ENCODE assay signal across 1 cellular context in genomic region chr9:127734747-127735529, GRCh38.
TF ChIP-seq lines count a peak whose summit lies in the region.

TSS of gene TOR2A (minus strand) at chr9:127735294. CDS start at chr9:127735270, 24 bp downstream.

TF ChIP-seq in HepG2, 621 proteins besides CTCF, POLR2A, EP300 and RAD21 (continued from another document and continues in another):
- no peak for TF ChIP-seq KLF15 (CRISPR knock-in tag; IDR thresholded peaks at IDR 0.05; ENCODE audit: borderline replicate concordance)
- TF ChIP-seq ZNF446 (CRISPR knock-in tag; IDR thresholded peaks at IDR 0.05): no peak
- TF ChIP-seq U2AF2 (IDR thresholded peaks at IDR 0.05; ENCODE audit: low read depth, low read length): 0 out of 2 replicates have a peak, but pooled peaks have one; percentile 70
- TF ChIP-seq SMARCC2 (IDR thresholded peaks at IDR 0.05): no peak
- peak; percentile 30; the same call in 1 of the 2 replicates for TF ChIP-seq MNT (IDR thresholded peaks at IDR 0.05)
- no peak for TF ChIP-seq ZNF367 (CRISPR knock-in tag; IDR thresholded peaks at IDR 0.05; ENCODE audit: borderline replicate concordance)
- no peak for TF ChIP-seq ZSCAN12 (CRISPR knock-in tag; IDR thresholded peaks at IDR 0.05)
- peak; percentile 67; the same call in 1 of the 2 replicates for TF ChIP-seq PHF20 (CRISPR knock-in tag; IDR thresholded peaks at IDR 0.05)
- peak; percentile 63 for TF ChIP-seq IKZF4 (CRISPR knock-in tag; IDR thresholded peaks at IDR 0.05; ENCODE audit: borderline replicate concordance, low read depth, not compliant biosample characterization)
- 0 out of 2 replicates have a peak, but pooled peaks have one; percentile 57 for TF ChIP-seq KDM3A (CRISPR knock-in tag; IDR thresholded peaks at IDR 0.05; ENCODE audit: low read depth)
- TF ChIP-seq GFI1 (CRISPR knock-in tag; IDR thresholded peaks at IDR 0.05; ENCODE audit: borderline replicate concordance): 0 out of 2 replicates have a peak, but pooled peaks have one; percentile 19
- TF ChIP-seq GRHL1 (CRISPR knock-in tag; conservative IDR thresholded peaks at IDR 0.05): no peak
- no peak for TF ChIP-seq ZSCAN9 (CRISPR knock-in tag; IDR thresholded peaks at IDR 0.05; ENCODE audit: borderline replicate concordance)
- no peak for TF ChIP-seq MTF1 (CRISPR knock-in tag; IDR thresholded peaks at IDR 0.05)
- TF ChIP-seq ZFP37 (CRISPR knock-in tag; IDR thresholded peaks at IDR 0.05; ENCODE audit: borderline replicate concordance): no peak
- no peak for TF ChIP-seq ZNF878 (CRISPR knock-in tag; IDR thresholded peaks at IDR 0.05)
- TF ChIP-seq, protein P1, sequence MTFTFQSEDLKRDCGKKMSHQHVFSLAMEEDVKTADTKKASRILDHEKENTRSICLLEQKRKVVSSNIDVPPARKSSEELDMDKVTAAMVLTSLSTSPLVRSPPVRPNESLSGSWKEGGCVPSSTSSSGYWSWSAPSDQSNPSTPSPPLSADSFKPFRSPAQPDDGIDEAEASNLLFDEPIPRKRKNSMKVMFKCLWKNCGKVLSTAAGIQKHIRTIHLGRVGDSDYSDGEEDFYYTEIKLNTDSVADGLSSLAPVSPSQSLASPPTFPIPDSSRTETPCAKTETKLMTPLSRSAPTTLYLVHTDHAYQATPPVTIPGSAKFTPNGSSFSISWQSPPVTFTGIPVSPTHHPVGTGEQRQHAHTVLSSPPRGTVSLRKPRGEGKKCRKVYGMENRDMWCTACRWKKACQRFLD (CRISPR knock-in tag; IDR thresholded peaks at IDR 0.05; ENCODE audit: borderline replicate concordance): peak; percentile 49; the same call in 1 of the 2 replicates
- TF ChIP-seq ZNF713 (CRISPR knock-in tag; IDR thresholded peaks at IDR 0.05): 0 out of 2 replicates have a peak, but pooled peaks have one; percentile 65
- no peak for TF ChIP-seq WIZ (CRISPR knock-in tag; IDR thresholded peaks at IDR 0.05)
- TF ChIP-seq, protein P2, sequence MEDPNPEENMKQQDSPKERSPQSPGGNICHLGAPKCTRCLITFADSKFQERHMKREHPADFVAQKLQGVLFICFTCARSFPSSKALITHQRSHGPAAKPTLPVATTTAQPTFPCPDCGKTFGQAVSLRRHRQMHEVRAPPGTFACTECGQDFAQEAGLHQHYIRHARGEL (CRISPR knock-in tag; IDR thresholded peaks at IDR 0.05): no peak
- no peak for TF ChIP-seq MED13 (CRISPR knock-in tag; IDR thresholded peaks at IDR 0.05)
- TF ChIP-seq THYN1 (CRISPR knock-in tag; IDR thresholded peaks at IDR 0.05; ENCODE audit: borderline replicate concordance, low read depth): no peak
- TF ChIP-seq, protein P3, sequence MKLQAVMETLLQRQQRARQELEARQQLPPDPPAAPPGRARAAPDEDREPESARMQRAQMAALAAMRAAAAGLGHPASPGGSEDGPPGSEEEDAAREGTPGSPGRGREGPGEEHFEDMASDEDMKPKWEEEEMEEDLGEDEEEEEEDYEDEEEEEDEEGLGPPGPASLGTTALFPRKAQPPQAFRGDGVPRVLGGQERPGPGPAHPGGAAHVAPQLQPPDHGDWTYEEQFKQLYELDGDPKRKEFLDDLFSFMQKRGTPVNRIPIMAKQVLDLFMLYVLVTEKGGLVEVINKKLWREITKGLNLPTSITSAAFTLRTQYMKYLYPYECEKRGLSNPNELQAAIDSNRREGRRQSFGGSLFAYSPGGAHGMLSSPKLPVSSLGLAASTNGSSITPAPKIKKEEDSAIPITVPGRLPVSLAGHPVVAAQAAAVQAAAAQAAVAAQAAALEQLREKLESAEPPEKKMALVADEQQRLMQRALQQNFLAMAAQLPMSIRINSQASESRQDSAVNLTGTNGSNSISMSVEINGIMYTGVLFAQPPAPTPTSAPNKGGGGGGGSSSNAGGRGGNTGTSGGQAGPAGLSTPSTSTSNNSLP (IDR thresholded peaks at IDR 0.05; ENCODE audit: low read depth, low read length): no peak
- 0 out of 2 replicates have a peak, but pooled peaks have one; percentile 20 for TF ChIP-seq ZNF513 (CRISPR knock-in tag; conservative IDR thresholded peaks at IDR 0.05)
- TF ChIP-seq ZNF546 (CRISPR knock-in tag; conservative IDR thresholded peaks at IDR 0.05): peak; percentile 74; the same call in 1 of the 2 replicates
- no peak; the same call in 1 of the 2 replicates for TF ChIP-seq NFE2L1 (CRISPR knock-in tag; IDR thresholded peaks at IDR 0.05; ENCODE audit: borderline replicate concordance)
- 0 out of 2 replicates have a peak, but pooled peaks have one; percentile 17 for TF ChIP-seq ZNF749 (CRISPR knock-in tag; IDR thresholded peaks at IDR 0.05; ENCODE audit: borderline replicate concordance)
- peak; percentile 26; the same call in 1 of the 2 replicates for TF ChIP-seq SMYD3 (CRISPR knock-in tag; IDR thresholded peaks at IDR 0.05)
- TF ChIP-seq PHB2 (IDR thresholded peaks at IDR 0.05; ENCODE audit: partially characterized antibody): no peak
- TF ChIP-seq CHD4 (IDR thresholded peaks at IDR 0.05; ENCODE audit: borderline replicate concordance, low read length): no peak
- TF ChIP-seq, protein P4, sequence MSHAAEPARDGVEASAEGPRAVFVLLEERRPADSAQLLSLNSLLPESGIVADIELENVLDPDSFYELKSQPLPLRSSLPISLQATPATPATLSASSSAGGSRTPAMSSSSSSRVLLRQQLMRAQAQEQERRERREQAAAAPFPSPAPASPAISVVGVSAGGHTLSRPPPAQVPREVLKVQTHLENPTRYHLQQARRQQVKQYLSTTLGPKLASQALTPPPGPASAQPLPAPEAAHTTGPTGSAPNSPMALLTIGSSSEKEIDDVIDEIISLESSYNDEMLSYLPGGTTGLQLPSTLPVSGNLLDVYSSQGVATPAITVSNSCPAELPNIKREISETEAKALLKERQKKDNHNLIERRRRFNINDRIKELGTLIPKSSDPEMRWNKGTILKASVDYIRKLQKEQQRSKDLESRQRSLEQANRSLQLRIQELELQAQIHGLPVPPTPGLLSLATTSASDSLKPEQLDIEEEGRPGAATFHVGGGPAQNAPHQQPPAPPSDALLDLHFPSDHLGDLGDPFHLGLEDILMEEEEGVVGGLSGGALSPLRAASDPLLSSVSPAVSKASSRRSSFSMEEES (CRISPR knock-in tag; IDR thresholded peaks at IDR 0.05): peak; percentile 32; the same call in 1 of the 2 replicates
- TF ChIP-seq JDP2 (CRISPR knock-in tag; IDR thresholded peaks at IDR 0.05; ENCODE audit: borderline replicate concordance): no peak
- TF ChIP-seq NFIC (IDR thresholded peaks at IDR 0.05; ENCODE audit: low read length): no peak
- TF ChIP-seq GLMP (CRISPR knock-in tag; IDR thresholded peaks at IDR 0.05; ENCODE audit: borderline replicate concordance): no peak
- TF ChIP-seq KAT2B (IDR thresholded peaks at IDR 0.05; ENCODE audit: borderline replicate concordance, low read depth, low read length): 0 out of 2 replicates have a peak, but pooled peaks have one; percentile 4
- TF ChIP-seq SP140L (CRISPR knock-in tag; IDR thresholded peaks at IDR 0.05; ENCODE audit: borderline replicate concordance): no peak
- no peak for TF ChIP-seq RELA (CRISPR knock-in tag; IDR thresholded peaks at IDR 0.05)
- no peak for TF ChIP-seq ZNF251 (CRISPR knock-in tag; IDR thresholded peaks at IDR 0.05)
- peak; percentile 74 for TF ChIP-seq CREM (IDR thresholded peaks at IDR 0.05)
- TF ChIP-seq CREM (CRISPR knock-in tag; IDR thresholded peaks at IDR 0.05): no peak
- TF ChIP-seq YEATS4 (CRISPR knock-in tag; IDR thresholded peaks at IDR 0.05; ENCODE audit: borderline replicate concordance): peak; percentile 89
- no peak for TF ChIP-seq ZNF326 (CRISPR knock-in tag; IDR thresholded peaks at IDR 0.05; ENCODE audit: borderline replicate concordance)
- TF ChIP-seq ZBTB3 (CRISPR knock-in tag; IDR thresholded peaks at IDR 0.05; ENCODE audit: borderline replicate concordance, low read depth): peak; percentile 91; the same call in 1 of the 2 replicates
- no peak for TF ChIP-seq ATF4 (CRISPR knock-in tag; IDR thresholded peaks at IDR 0.05)
- no peak for TF ChIP-seq FIP1L1 (IDR thresholded peaks at IDR 0.05; ENCODE audit: borderline replicate concordance, insufficient read depth, low read depth, low read length)
- TF ChIP-seq RFX5 (IDR thresholded peaks at IDR 0.05; ENCODE audit: low read depth, low read length): peak; percentile 95
- no peak for TF ChIP-seq ZNF441 (CRISPR knock-in tag; IDR thresholded peaks at IDR 0.05; ENCODE audit: borderline replicate concordance)
- TF ChIP-seq ZNF678 (CRISPR knock-in tag; IDR thresholded peaks at IDR 0.05): peak; percentile 91
- TF ChIP-seq ZNF784 (CRISPR knock-in tag; IDR thresholded peaks at IDR 0.05; ENCODE audit: borderline replicate concordance): no peak
- TF ChIP-seq FLYWCH1 (CRISPR knock-in tag; IDR thresholded peaks at IDR 0.05): no peak
- no peak for TF ChIP-seq ZNF33B (CRISPR knock-in tag; IDR thresholded peaks at IDR 0.05)
- TF ChIP-seq FOSL1 (CRISPR knock-in tag; IDR thresholded peaks at IDR 0.05; ENCODE audit: borderline replicate concordance): no peak
- no peak for TF ChIP-seq TCF7L2 (IDR thresholded peaks at IDR 0.05; ENCODE audit: low read depth, low read length)
- peak; percentile 94 for TF ChIP-seq ZNF761 (CRISPR knock-in tag; conservative IDR thresholded peaks at IDR 0.05)
- TF ChIP-seq PAWR (CRISPR knock-in tag; IDR thresholded peaks at IDR 0.05; ENCODE audit: borderline replicate concordance): peak; percentile 95; the same call in 1 of the 2 replicates
- TF ChIP-seq SRSF1 (optimal IDR thresholded peaks at IDR 0.05; ENCODE audit: low read depth, low read length): no peak
- TF ChIP-seq, protein P5, sequence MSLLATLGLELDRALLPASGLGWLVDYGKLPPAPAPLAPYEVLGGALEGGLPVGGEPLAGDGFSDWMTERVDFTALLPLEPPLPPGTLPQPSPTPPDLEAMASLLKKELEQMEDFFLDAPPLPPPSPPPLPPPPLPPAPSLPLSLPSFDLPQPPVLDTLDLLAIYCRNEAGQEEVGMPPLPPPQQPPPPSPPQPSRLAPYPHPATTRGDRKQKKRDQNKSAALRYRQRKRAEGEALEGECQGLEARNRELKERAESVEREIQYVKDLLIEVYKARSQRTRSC (CRISPR knock-in tag; IDR thresholded peaks at IDR 0.05; ENCODE audit: low read depth): no peak
- TF ChIP-seq PLSCR1 (CRISPR knock-in tag; IDR thresholded peaks at IDR 0.05; ENCODE audit: borderline replicate concordance): no peak
